In the genomic region with DNA sequence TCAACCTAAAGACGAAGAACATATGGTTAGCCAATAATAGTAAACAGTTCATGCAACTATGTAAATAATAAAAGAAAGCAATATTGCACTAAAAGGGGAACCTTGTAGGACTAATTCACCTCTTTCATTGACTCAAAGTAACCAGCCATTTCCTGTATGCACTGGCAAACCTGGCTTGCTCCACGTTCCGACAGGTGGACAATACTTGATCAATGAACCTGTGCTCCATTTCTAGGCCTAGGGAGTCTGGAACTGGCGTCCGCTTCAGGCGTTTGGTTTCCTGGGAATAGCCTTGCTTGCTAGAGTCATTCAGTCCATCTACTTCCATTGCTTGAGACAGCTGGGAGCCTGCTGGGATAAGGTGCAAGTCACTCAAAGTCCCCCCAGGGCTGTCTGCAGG, we compare ENCODE assay signal across 18 cellular contexts. TPM values are rescaled to one million over a fixed set of nuclear protein-coding genes. Genes with fewer than 3 reads are reported as not detected.
A peak's percentile ranks its signal among the peaks of the same experiment; 100 is the strongest.
DNase-seq lines count a peak whose midpoint lies in the region; ATAC-seq and FAIRE-seq lines count a peak whose summit lies in the region.
"Had no signal": no experiment of that assay in that cellular context is flagged by ENCODE, and none has a peak within 500 bp of the region (broad histone marks: within the 10 kb centered on the region; RNA-seq: fewer than 3 reads in every experiment).

No MANE protein-coding gene starts in this region.

- H3K27me3 ChIP-seq in mesenchymal stem cell (ENCODE audit: control insufficient read depth in 1 of 2, insufficient read depth in 1 of 2, low read length in 2 of 2): no peaks in the 10 kb centered on the region
- H3K27me3 ChIP-seq in small intestine (ENCODE audit: control insufficient read depth in 2 of 2, insufficient read depth in 2 of 2, low read length in 2 of 2): no peaks in the 10 kb centered on the region

- no peak for ATAC-seq in GM19351 (IDR thresholded peaks at IDR 0.05; ENCODE audit: unreplicated experiment)
- ATAC-seq: CD8-positive, alpha-beta T cell; HCT116 had no signal

- H3K27ac ChIP-seq in mesenchymal stem cell (ENCODE audit: low read length, poor library complexity, severe bottlenecking): no peak overlapping the region
- H3K27ac ChIP-seq in small intestine (ENCODE audit: low read depth in 1 of 2, low read length in 1 of 2): no peak overlapping the region
- H3K27ac ChIP-seq: 22Rv1 had no signal

- H3K4me3 ChIP-seq in mesenchymal stem cell (ENCODE audit: insufficient read depth in 1 of 2, low read depth in 1 of 2, low read length in 2 of 2) (no peak overlapping the region), small intestine (ENCODE audit: low read depth in 1 of 2, low read length in 2 of 2) (no peak overlapping the region)

- H3K4ac ChIP-seq in mesenchymal stem cell (ENCODE audit: low read depth in 1 of 2, low read length in 2 of 2): no peak overlapping the region

- no peak overlapping the region for H2BK120ac ChIP-seq in mesenchymal stem cell (ENCODE audit: low read depth, low read length)

- no peak overlapping the region for H3K4me2 ChIP-seq in mesenchymal stem cell (ENCODE audit: low read length, poor library complexity, severe bottlenecking)

- FAIRE-seq in small intestine (lab: Jason Lieb, UNC): no peak
- FAIRE-seq: GM12892 had no signal

- peak overlapping the region; percentile 9 for H2BK15ac ChIP-seq in mesenchymal stem cell (ENCODE audit: low read depth, poor library complexity, severe bottlenecking)

- H2AFZ ChIP-seq in mesenchymal stem cell (ENCODE audit: low read depth, low read length): no peak overlapping the region

- H3K18ac ChIP-seq in mesenchymal stem cell (ENCODE audit: low read depth in 1 of 2, low read length in 2 of 2): no peak overlapping the region

- H3K36me3 ChIP-seq in mesenchymal stem cell (ENCODE audit: control insufficient read depth in 1 of 2, insufficient read depth in 2 of 2, low read depth in 1 of 2, low read length in 2 of 2) (peaks cover 7 to 80% of the 10 kb centered on the region in 2 experiments), small intestine (ENCODE audit: control insufficient read depth in 2 of 2, insufficient read depth in 2 of 2, low read length in 2 of 2) (peaks cover 2 to 6% of the 10 kb centered on the region in 2 donors)

- H3K4me1 ChIP-seq in mesenchymal stem cell (ENCODE audit: control insufficient read depth, insufficient read depth, low read depth, low read length) (no peaks in the 10 kb centered on the region), small intestine (ENCODE audit: control insufficient read depth in 2 of 2, insufficient read depth in 1 of 2, low read depth in 1 of 2, low read length in 1 of 2) (no peaks in the 10 kb centered on the region)

- whole genome bisulfite sequencing in mesenchymal stem cell: 97% methylated on average over 5 of the region's 6 CpGs
- WGBS in small intestine, 3 donors: 83 to 89% (median 87%) methylated on average over 6 of the region's 6 CpGs

- H2BK5ac ChIP-seq in mesenchymal stem cell (ENCODE audit: low read depth, low read length, poor library complexity, severe bottlenecking): no peak overlapping the region

- H2AK5ac ChIP-seq in mesenchymal stem cell (ENCODE audit: low read length, severe bottlenecking): no peak overlapping the region

- H2BK12ac ChIP-seq in mesenchymal stem cell (ENCODE audit: low read length in 2 of 2): no peak overlapping the region

- no peak overlapping the region for H4K8ac ChIP-seq in mesenchymal stem cell (ENCODE audit: low read length)

- no peak overlapping the region for H4K91ac ChIP-seq in mesenchymal stem cell (ENCODE audit: low read length)

- no peak overlapping the region for H3K9ac ChIP-seq in mesenchymal stem cell (ENCODE audit: low read length)

- H3K79me1 ChIP-seq in mesenchymal stem cell (replicated peaks; ENCODE audit: low read length, poor library complexity, severe bottlenecking): peaks cover 11% of the 10 kb centered on the region

- no peak overlapping the region for H3K23ac ChIP-seq in mesenchymal stem cell (ENCODE audit: low read length in 2 of 2)

- H3K14ac ChIP-seq in mesenchymal stem cell (ENCODE audit: low read length in 2 of 2): no peak overlapping the region

- DNase-seq in NCI-H2081 (lab: John Stamatoyannopoulos, UW) (peak; percentile 6 to 14), NCI-H2081 treated with DMSO at 0.1 percent for 48 hours (lab: John Stamatoyannopoulos, UW) (no peak), NCI-H69 (lab: John Stamatoyannopoulos, UW) (peak; percentile 62), mesenchymal stem cell (no peak), small intestine (peak; percentile 12), SW480 (ENCODE audit: low spot score) (no peak)
- no peak for DNase-seq in activated CD4-positive, alpha-beta T cell treated with anti-CD3 and anti-CD28 coated beads, Interleukin-2, amount 50 U/mL, for 48 hours
- DNase-seq: CD8-positive, alpha-beta T cell; COR-L47; DMS153; DMS79 treated with DMSO at 0.1 percent for 48 hours; EL; GDM1 had no signal

- peaks cover 7% of the 10 kb centered on the region for H3K9me3 ChIP-seq in mesenchymal stem cell (ENCODE audit: control insufficient read depth, low read length)
- H3K9me3 ChIP-seq in small intestine (ENCODE audit: control insufficient read depth, low read depth): no peaks in the 10 kb centered on the region

RNA-seq across cellular contexts. Expression of gene PTAR1, which starts 41.6 kb away (rescaled TPM):
- 17.4 TPM for polyA plus RNA-seq in mesenchymal stem cell (2013, experiment 1 of 2)
- 16.4 TPM for polyA plus RNA-seq in mesenchymal stem cell (2013, experiment 2 of 2)
- polyA plus RNA-seq in small intestine: 1 to 10 TPM; 3.6 to 5.9 (median 5.7) TPM

RNA-seq across cellular contexts. Expression of gene APBA1, which starts 46.0 kb away (rescaled TPM):
- polyA plus RNA-seq in mesenchymal stem cell (2013, experiment 1 of 2): 8.1 TPM
- polyA plus RNA-seq in mesenchymal stem cell (2013, experiment 2 of 2): 7.5 TPM
- polyA plus RNA-seq in small intestine: 1 to 10 TPM in 1 of 3 donors, under 1 TPM in 1, not detected in 1; 0.27 to 3.7 TPM
- polyA plus RNA-seq: CD14-positive monocyte had no signal

Comparison
In these comparisons a context has a peak if more than half of its experiments do, and no peak if none do; other contexts are left out.
1. DNase-seq: peak in NCI-H2081 (2 of 2), NCI-H69 (single experiment) and small intestine (single experiment); none in NCI-H2081 treated with DMSO at 0.1 percent for 48 hours (single experiment), mesenchymal stem cell (single experiment), SW480 (single experiment) and activated CD4-positive, alpha-beta T cell treated with anti-CD3 and anti-CD28 coated beads, Interleukin-2, amount 50 U/mL, for 48 hours (0 of 2).